ENCODE assay signal across 26 cellular contexts in genomic region chr3:128353361-128353965, GRCh38.
"Had no signal": no experiment of that assay in that cellular context is flagged by ENCODE, and none has a peak within 500 bp of the region (broad histone marks: within the 10 kb centered on the region; RNA-seq: fewer than 3 reads in every experiment).

No MANE protein-coding gene starts in this region.

- H3K9me3 Mint-ChIP-seq: activated B cell treated with CpG ODN at 0.5 μM for 24 hours; activated T-cell treated with anti-CD3 and anti-CD28 coated beads, Interleukin-2, amount 50 U/mL, for 4 hours; activated T-helper 2 cell treated with anti-CD3 and anti-CD28 coated beads, Interferon-gamma antibody, Interleukin-2, Interleukin-4, amounts not matched to agents 10 μg/mL and 5 μg/mL and 100 μg/mL, durations not matched to agents 14 hours and 24 hours and 36 hours; endodermal cell; naive B cell; neural progenitor cell had no signal

- H3K9ac ChIP-seq: neural progenitor cell had no signal

- H3K4me3 Mint-ChIP-seq: activated B cell treated with CpG ODN at 0.5 μM for 24 hours; activated CD4-positive, alpha-beta T cell treated with anti-CD3 and anti-CD28 coated beads for 36 hours; activated naive CD8-positive, alpha-beta T cell; activated T-cell treated with anti-CD3 and anti-CD28 coated beads, Interleukin-2, amount 50 U/mL, for 4 hours; endodermal cell; naive B cell; neural progenitor cell had no signal

- H3K36me3 ChIP-seq: breast epithelium, neural progenitor cell, thyroid gland had no signal

- H3K9me3 ChIP-seq: breast epithelium, heart right ventricle, thyroid gland had no signal

- H3K27ac Mint-ChIP-seq: activated B cell treated with CpG ODN at 0.5 μM for 24 hours; activated CD4-positive, alpha-beta T cell treated with anti-CD3 and anti-CD28 coated beads for 36 hours; activated naive CD8-positive, alpha-beta T cell; activated T-helper 2 cell treated with anti-CD3 and anti-CD28 coated beads, Interferon-gamma antibody, Interleukin-2, Interleukin-4, amounts not matched to agents 10 μg/mL and 5 μg/mL and 100 μg/mL, durations not matched to agents 14 hours and 24 hours and 36 hours; progenitor cell of endocrine pancreas had no signal

- H3K27ac ChIP-seq: breast epithelium, coronary artery, epithelial cell of prostate, heart right ventricle, neural progenitor cell, thyroid gland had no signal

- H2AFZ ChIP-seq: neural progenitor cell had no signal

- H3K27me3 ChIP-seq: breast epithelium, heart right ventricle, neural progenitor cell, thyroid gland had no signal

- FAIRE-seq: urothelium cell line had no signal

- H3K4me3 ChIP-seq: breast epithelium, coronary artery, heart right ventricle, neural progenitor cell, thyroid gland had no signal

- DNase-seq: activated B cell treated with CpG ODN at 0.5 μM for 24 hours; activated CD4-positive, alpha-beta T cell treated with anti-CD3 and anti-CD28 coated beads for 36 hours; activated CD4-positive, alpha-beta T cell treated with anti-CD3 and anti-CD28 coated beads, Interleukin-2, amount 50 U/mL, for 4 hours; activated CD8-positive, alpha-beta memory T cell treated with anti-CD3 and anti-CD28 coated beads for 24 hours; activated CD8-positive, alpha-beta memory T cell treated with anti-CD3 and anti-CD28 coated beads, Interleukin-2, amount 50 U/mL, for 48 hours; activated naive CD4-positive, alpha-beta T cell; activated T-cell treated with anti-CD3 and anti-CD28 coated beads, Interleukin-2, amount 50 U/mL, for 4 hours; amniotic stem cell; endodermal cell; heart right ventricle; islet precursor cell; left cardiac atrium; mesendoderm; naive B cell; stimulated activated CD4-positive, alpha-beta T cell treated with anti-CD3 and anti-CD28 coated beads, Interleukin-4, amount 100 ng/mL, for 4 hours; stimulated activated naive CD8-positive, alpha-beta T cell treated with anti-CD3 and anti-CD28 coated beads, Interleukin-15, Interleukin-2, amounts not matched to agents 100 U/mL and 50 U/mL, for 24 hours; T1000 had no signal

- H3K4me1 ChIP-seq: breast epithelium had no signal

- H3K4me2 ChIP-seq: neural progenitor cell had no signal

- ATAC-seq: activated CD4-positive, alpha-beta T cell treated with anti-CD3 and anti-CD28 coated beads for 36 hours; activated T-cell treated with anti-CD3 and anti-CD28 coated beads, Interleukin-2, amount 50 U/mL, for 4 hours; heart right ventricle; left cardiac atrium; stimulated activated naive CD8-positive, alpha-beta T cell treated with anti-CD3 and anti-CD28 coated beads, Interleukin-15, Interleukin-2, amounts not matched to agents 100 U/mL and 50 U/mL, for 24 hours had no signal

- H3K27me3 Mint-ChIP-seq: activated B cell treated with CpG ODN at 0.5 μM for 24 hours; activated CD4-positive, alpha-beta T cell treated with anti-CD3 and anti-CD28 coated beads for 36 hours; activated naive CD8-positive, alpha-beta T cell; naive B cell had no signal
